23 cellular contexts compared by ENCODE assay signal in the genomic region with DNA sequence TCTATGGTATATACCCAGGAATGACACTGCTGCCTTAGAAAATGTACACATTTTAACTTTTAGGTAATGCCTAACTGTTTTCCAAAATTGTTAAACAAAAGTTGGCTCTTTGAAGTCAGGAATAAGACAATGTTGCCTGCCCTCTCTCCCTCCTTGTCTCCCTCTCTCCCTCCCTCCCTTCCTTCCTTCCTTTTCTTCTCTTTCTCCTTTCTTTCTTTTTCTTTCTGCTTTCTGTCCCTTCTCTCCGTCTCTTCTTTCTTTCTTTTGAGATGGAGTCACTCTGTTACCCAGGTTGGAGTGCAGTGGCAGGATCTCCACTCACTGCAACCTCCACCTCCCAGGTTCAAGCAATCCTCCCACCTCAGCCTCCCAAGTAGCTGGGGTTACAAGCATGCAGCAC.
"Had no signal": no experiment of that assay in that cellular context is flagged by ENCODE, and none has a peak within 500 bp of the region (broad histone marks: within the 10 kb centered on the region; RNA-seq: fewer than 3 reads in every experiment).

No MANE protein-coding gene starts in this region.

- DNase-seq: colonic mucosa; cortex of kidney; dermis blood vessel endothelial cell; dorsolateral prefrontal cortex; effector CD4-positive, alpha-beta T cell; effector memory CD4-positive, alpha-beta T cell; erythroblast; esophagus squamous epithelium; foreskin fibroblast; foreskin melanocyte; gastrocnemius medialis; glutamatergic neuron; head of caudate nucleus; heart right ventricle; hippocampal formation; left cardiac atrium; left lung; left ventricle myocardium superior; lower lobe of right lung; mesendoderm; midbrain; naive thymus-derived CD4-positive, alpha-beta T cell had no signal

- H3K4me3 Mint-ChIP-seq: naive thymus-derived CD4-positive, alpha-beta T cell had no signal

- H3K27ac Mint-ChIP-seq: naive thymus-derived CD4-positive, alpha-beta T cell had no signal

- ATAC-seq: esophagus mucosa; gastrocnemius medialis; heart right ventricle; left cardiac atrium; left lung; left ventricle myocardium superior; lower lobe of right lung; naive thymus-derived CD4-positive, alpha-beta T cell had no signal
